Comparison of ENCODE assay signal across 21 cellular contexts in genomic region chr2:9477914-9478313, GRCh38.
"Had no signal": no experiment of that assay in that cellular context is flagged by ENCODE, and none has a peak within 500 bp of the region (broad histone marks: within the 10 kb centered on the region; RNA-seq: fewer than 3 reads in every experiment).

No MANE protein-coding gene starts in this region.

- H3K36me3 Mint-ChIP-seq: natural killer cell had no signal

- H3K27me3 Mint-ChIP-seq: activated CD4-positive, alpha-beta T cell treated with anti-CD3 and anti-CD28 coated beads, Interleukin-2, amount 10 ng/mL, durations not matched to agents 7 days and 5 days; effector memory CD8-positive, alpha-beta T cell; stimulated activated naive CD8-positive, alpha-beta T cell treated with anti-CD3 and anti-CD28 coated beads, Interleukin-15, amount 100 ng/mL, for 72 hours had no signal

- H3K9me3 Mint-ChIP-seq: effector memory CD8-positive, alpha-beta T cell; natural killer cell had no signal

- H3K36me3 ChIP-seq: ovary had no signal

- H3K9me3 ChIP-seq: ovary, psoas muscle, vagina had no signal

- H3K4me2 ChIP-seq: hepatocyte had no signal

- H3K4me3 ChIP-seq: cardiac muscle cell, hepatocyte, ovary, psoas muscle, vagina had no signal

- DNase-seq: activated CD4-positive, alpha-beta T cell treated with anti-CD3 and anti-CD28 coated beads, Interleukin-2, amount 10 ng/mL, durations not matched to agents 7 days and 5 days; activated CD4-positive, CD25-positive, alpha-beta regulatory T cell; activated effector memory CD4-positive, alpha-beta T cell treated with anti-CD3 and anti-CD28 coated beads, Interleukin-2, amount 50 U/mL, for 16 hours; activated naive CD4-positive, alpha-beta T cell treated with anti-CD3 and anti-CD28 coated beads, Interleukin-2, amount 50 U/mL, for 16 hours; activated T-cell treated with anti-CD3 and anti-CD28 coated beads, Interleukin-2, amount 50 U/mL, for 1 hour; amniotic stem cell; dermis blood vessel endothelial cell; effector memory CD8-positive, alpha-beta T cell; left cardiac atrium; mesendoderm; natural killer cell; ovary; psoas muscle; right cardiac atrium; stimulated activated naive CD8-positive, alpha-beta T cell treated with anti-CD3 and anti-CD28 coated beads, Interleukin-15, amount 100 ng/mL, for 72 hours; T-helper 1 cell; T1000; trophoblast cell had no signal

- H3K27ac ChIP-seq: cardiac muscle cell, hepatocyte, ovary, vagina had no signal

- ATAC-seq: effector memory CD8-positive, alpha-beta T cell; left cardiac atrium; natural killer cell; right cardiac atrium; stimulated activated naive CD8-positive, alpha-beta T cell treated with anti-CD3 and anti-CD28 coated beads, Interleukin-15, amount 100 ng/mL, for 72 hours had no signal

- H3K27me3 ChIP-seq: cardiac muscle cell, hepatocyte, ovary, vagina had no signal

- H3K27ac Mint-ChIP-seq: stimulated activated naive CD8-positive, alpha-beta T cell treated with anti-CD3 and anti-CD28 coated beads, Interleukin-15, amount 100 ng/mL, for 72 hours had no signal

- H2AFZ ChIP-seq: hepatocyte had no signal

- H3K4me3 Mint-ChIP-seq: activated CD4-positive, alpha-beta T cell treated with anti-CD3 and anti-CD28 coated beads, Interleukin-2, amount 10 ng/mL, durations not matched to agents 7 days and 5 days; effector memory CD8-positive, alpha-beta T cell; natural killer cell; stimulated activated naive CD8-positive, alpha-beta T cell treated with anti-CD3 and anti-CD28 coated beads, Interleukin-15, amount 100 ng/mL, for 72 hours had no signal
